Comparison of ENCODE assay signal across 1 cellular context in the genomic region with DNA sequence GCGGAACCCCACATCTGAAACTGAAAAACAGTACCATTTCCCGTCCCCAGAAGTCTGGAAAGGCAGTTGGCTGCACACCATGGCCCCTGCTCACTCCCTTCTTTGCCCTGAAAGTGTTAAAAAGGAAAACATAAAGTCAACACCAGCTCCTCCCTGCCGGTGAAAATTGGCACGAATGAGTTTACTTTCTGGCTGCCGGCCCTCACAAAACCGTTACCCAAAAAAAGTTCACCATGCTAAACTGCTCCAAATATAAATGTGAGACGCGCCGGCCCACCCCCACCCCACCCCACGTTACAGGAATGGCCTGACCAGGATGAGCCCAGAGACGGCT.
TF ChIP-seq lines count a peak whose summit lies in the region.

No MANE protein-coding gene starts in this region.

TF ChIP-seq in H1, 55 proteins besides CTCF, POLR2A, EP300 and RAD21 (continued from another document):
- TF ChIP-seq POLR2AphosphoS5 (IDR thresholded peaks at IDR 0.05; ENCODE audit: low read depth, low read length) (no peak), SP1 (IDR thresholded peaks at IDR 0.05; ENCODE audit: low read depth, low read length) (no peak)
